ENCODE assay signal across 13 cellular contexts in the genomic region with DNA sequence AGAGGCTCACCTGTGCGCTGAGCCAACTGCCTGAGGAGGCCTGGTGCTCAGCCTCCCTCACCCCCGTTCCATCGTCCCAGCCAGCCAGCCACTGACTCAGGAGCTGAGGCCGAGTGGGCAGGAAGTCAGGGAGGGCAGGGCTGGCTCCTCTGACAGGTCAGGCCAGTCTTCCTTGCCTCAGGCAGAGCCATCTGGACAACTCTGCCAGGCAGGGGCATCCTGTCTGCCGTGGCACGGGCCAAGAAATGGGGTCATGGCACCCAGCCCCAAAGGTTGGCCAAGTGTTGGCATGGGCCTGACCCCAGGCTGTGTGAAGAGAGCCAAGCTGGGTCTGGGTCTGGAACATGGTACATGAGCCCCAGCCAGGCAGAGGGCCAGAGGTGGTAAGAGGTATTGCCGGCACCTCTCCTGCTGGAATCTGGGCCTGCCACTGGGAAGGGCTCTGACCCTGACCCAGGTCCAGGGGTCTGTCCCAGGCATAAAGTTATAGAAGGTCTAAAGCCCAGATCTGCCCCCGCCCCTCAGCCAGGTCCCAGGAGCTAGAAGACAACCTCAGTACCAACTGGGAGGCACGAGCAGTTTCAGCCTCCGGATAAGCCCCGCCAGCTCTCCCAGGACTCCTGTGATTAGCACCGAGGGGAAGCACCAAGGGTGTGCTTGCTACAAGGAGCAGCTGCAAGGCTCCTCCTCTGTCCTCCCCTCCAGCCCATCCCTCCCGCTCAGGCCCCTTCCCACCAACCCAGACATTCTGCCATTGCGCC. TPM values are rescaled to one million over a fixed set of nuclear protein-coding genes. Genes with fewer than 3 reads are reported as not detected.
DNase-seq lines count a peak whose midpoint lies in the region; ATAC-seq and TF ChIP-seq lines count a peak whose summit lies in the region.
"Had no signal": no experiment of that assay in that cellular context is flagged by ENCODE, and none has a peak within 500 bp of the region (broad histone marks: within the 10 kb centered on the region; RNA-seq: fewer than 3 reads in every experiment).

No MANE protein-coding gene starts in this region.

- no peaks in the 10 kb centered on the region for H3K9me3 ChIP-seq in vagina

- H3K27ac ChIP-seq in VCaP: peak overlapping the region; percentile 58
- H3K27ac ChIP-seq in vagina: peak overlapping the region; percentile 91

- TF ChIP-seq CTCF in VCaP (conservative IDR thresholded peaks at IDR 0.05) (no peak), vagina (IDR thresholded peaks at IDR 0.05) (no peak)

- peak overlapping the region; percentile 11 for H3K27ac Mint-ChIP-seq in activated T-cell treated with anti-CD3 and anti-CD28 coated beads, Interleukin-2, amount 50 U/mL, for 24 hours
- H3K27ac Mint-ChIP-seq in activated T-cell treated with anti-CD3 and anti-CD28 coated beads, Interleukin-2, amount 50 U/mL, for 72 hours: no peak overlapping the region
- H3K27ac Mint-ChIP-seq: WTC11 had no signal

- H3K4me3 ChIP-seq in vagina: no peak overlapping the region

- H3K36me3 ChIP-seq in vagina: peaks cover 0 to 7% of the 10 kb centered on the region in 2 donors

- H3K4me3 Mint-ChIP-seq in activated T-cell treated with anti-CD3 and anti-CD28 coated beads, Interleukin-2, amount 50 U/mL, for 24 hours: no peak overlapping the region
- H3K4me3 Mint-ChIP-seq in activated T-cell treated with anti-CD3 and anti-CD28 coated beads, Interleukin-2, amount 50 U/mL, for 72 hours: no peak overlapping the region
- H3K4me3 Mint-ChIP-seq: WTC11 had no signal

- no peak for ATAC-seq in activated T-cell treated with anti-CD3 and anti-CD28 coated beads, Interleukin-2, amount 50 U/mL, for 72 hours (replicated peaks in 1 of 2)
- ATAC-seq in GM21381 (IDR thresholded peaks at IDR 0.05; ENCODE audit: unreplicated experiment): no peak
- ATAC-seq: WTC11 had no signal

- no peak for DNase-seq in activated T-cell treated with anti-CD3 and anti-CD28 coated beads, Interleukin-2, amount 50 U/mL, for 24 hours
- no peak for DNase-seq in activated T-cell treated with anti-CD3 and anti-CD28 coated beads, Interleukin-2, amount 50 U/mL, for 72 hours
- DNase-seq in kidney tubule cell (ENCODE audit: low spot score): peak; percentile 87
- no peak for DNase-seq in vagina (ENCODE audit: extremely low spot score in 2 of 2)
- DNase-seq in activated CD4-positive, alpha-beta T cell treated with anti-CD3 and anti-CD28 coated beads for 4 hours: no peak
- no peak for DNase-seq in effector CD4-positive, alpha-beta T cell
- DNase-seq: activated gamma-delta T cell treated with Interleukin-2 at 50 U/mL for 16 hours; effector CD8-positive, alpha-beta T cell; NCI-H1105; stimulated activated CD4-positive, alpha-beta T cell treated with anti-CD3 and anti-CD28 coated beads, Interleukin-12 subunit alpha, Interleukin-12 subunit beta, amount 100 ng/mL, for 4 hours had no signal

- no peaks in the 10 kb centered on the region for H3K27me3 Mint-ChIP-seq in activated T-cell treated with anti-CD3 and anti-CD28 coated beads, Interleukin-2, amount 50 U/mL, for 24 hours
- no peaks in the 10 kb centered on the region for H3K27me3 Mint-ChIP-seq in activated T-cell treated with anti-CD3 and anti-CD28 coated beads, Interleukin-2, amount 50 U/mL, for 72 hours (ENCODE audit: low read depth)

- peaks cover 14% of the 10 kb centered on the region for H3K4me1 Mint-ChIP-seq in activated T-cell treated with anti-CD3 and anti-CD28 coated beads, Interleukin-2, amount 50 U/mL, for 24 hours (ENCODE audit: low read depth)
- no peaks in the 10 kb centered on the region for H3K4me1 Mint-ChIP-seq in activated T-cell treated with anti-CD3 and anti-CD28 coated beads, Interleukin-2, amount 50 U/mL, for 72 hours (ENCODE audit: low read depth)

- intact Hi-C loops in vagina (cut with DNase I): no loop called here

- peaks cover 49% of the 10 kb centered on the region for H3K4me1 ChIP-seq in vagina

- H3K9me3 Mint-ChIP-seq in activated T-cell treated with anti-CD3 and anti-CD28 coated beads, Interleukin-2, amount 50 U/mL, for 24 hours: no peaks in the 10 kb centered on the region
- H3K9me3 Mint-ChIP-seq in activated T-cell treated with anti-CD3 and anti-CD28 coated beads, Interleukin-2, amount 50 U/mL, for 72 hours: no peaks in the 10 kb centered on the region
- H3K9me3 Mint-ChIP-seq: WTC11 had no signal

- H3K36me3 Mint-ChIP-seq in activated T-cell treated with anti-CD3 and anti-CD28 coated beads, Interleukin-2, amount 50 U/mL, for 24 hours (ENCODE audit: low read depth): peaks cover 18% of the 10 kb centered on the region
- H3K36me3 Mint-ChIP-seq in activated T-cell treated with anti-CD3 and anti-CD28 coated beads, Interleukin-2, amount 50 U/mL, for 72 hours (ENCODE audit: insufficient read depth in 2 of 2): no peaks in the 10 kb centered on the region
- H3K36me3 Mint-ChIP-seq: WTC11 had no signal

- no peaks in the 10 kb centered on the region for H3K27me3 ChIP-seq in vagina

- no peak for TF ChIP-seq POLR2A in vagina (IDR thresholded peaks at IDR 0.05)

RNA-seq across cellular contexts. Expression of a gene that starts 2.5 kb away (rescaled TPM):
- not detected for total RNA-seq in activated T-cell treated with anti-CD3 and anti-CD28 coated beads, Interleukin-2, amount 50 U/mL, for 72 hours
- 37.6 TPM for total RNA-seq in vagina

RNA-seq across cellular contexts. Expression of a gene that starts 18.1 kb away (rescaled TPM):
- total RNA-seq in activated T-cell treated with anti-CD3 and anti-CD28 coated beads, Interleukin-2, amount 50 U/mL, for 72 hours: 10 to 100 TPM; 46.6 to 48.2 TPM
- total RNA-seq in vagina: 76.1 TPM

RNA-seq across cellular contexts. Expression of a gene that starts 47.2 kb away (rescaled TPM):
- 100 to 1,000 TPM in 1 of 2 donors, 10 to 100 TPM in 1; 88.6 to 105 TPM for total RNA-seq in activated T-cell treated with anti-CD3 and anti-CD28 coated beads, Interleukin-2, amount 50 U/mL, for 72 hours
- 30.9 TPM for total RNA-seq in vagina

RNA-seq across cellular contexts. Expression of a gene that starts 53.3 kb away (rescaled TPM):
- 1 to 10 TPM; 1.3 to 1.7 TPM for total RNA-seq in activated T-cell treated with anti-CD3 and anti-CD28 coated beads, Interleukin-2, amount 50 U/mL, for 72 hours
- 6.9 TPM for total RNA-seq in vagina

RNA-seq across cellular contexts. Expression of a gene that starts 56.5 kb away (rescaled TPM):
- 10 to 100 TPM; 83.6 to 98.7 TPM for total RNA-seq in activated T-cell treated with anti-CD3 and anti-CD28 coated beads, Interleukin-2, amount 50 U/mL, for 72 hours
- total RNA-seq in vagina: 33.6 TPM

Comparison
In these comparisons a context has a peak if more than half of its experiments do, and no peak if none do; other contexts are left out.
1. RNA of a gene that starts 2.5 kb away (total RNA-seq): 37.6 TPM in vagina (single experiment); not detected in activated T-cell treated with anti-CD3 and anti-CD28 coated beads, Interleukin-2, amount 50 U/mL, for 72 hours; every median in the first group is over 10 times any median in the second.